23 cellular contexts compared by ENCODE assay signal in the genomic region with DNA sequence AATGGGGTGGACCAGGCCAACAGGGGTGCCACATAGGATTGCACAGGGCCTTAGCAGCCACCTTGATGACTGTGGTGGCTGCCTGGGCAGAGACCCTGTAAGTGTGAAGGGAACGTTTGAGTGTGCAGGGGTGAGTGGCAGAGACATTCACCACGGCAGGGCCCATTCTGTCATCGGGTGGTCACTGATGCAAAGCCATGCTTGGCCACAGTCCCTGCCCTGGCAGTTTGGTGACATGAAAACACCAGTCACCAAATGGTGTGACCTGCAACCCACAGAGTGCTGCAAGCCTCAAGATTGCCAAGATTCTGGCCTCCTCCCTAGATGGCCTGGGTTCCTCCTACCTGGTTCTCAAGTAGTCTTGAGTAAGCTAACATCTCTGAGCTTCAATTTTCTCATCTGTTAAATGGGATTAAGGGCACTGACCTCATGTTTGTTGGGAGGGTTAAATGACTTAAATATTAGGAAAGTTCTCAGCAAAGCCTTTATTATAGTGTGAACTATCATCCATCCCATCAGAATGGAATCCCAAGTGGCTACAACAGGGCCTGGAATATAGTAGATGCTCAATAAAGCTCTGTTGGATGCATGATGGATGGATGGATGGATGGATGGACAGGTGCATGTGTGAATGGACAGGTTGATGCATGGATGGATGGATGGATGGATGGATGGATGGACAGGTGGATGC.
"Had no signal": no experiment of that assay in that cellular context is flagged by ENCODE, and none has a peak within 500 bp of the region (broad histone marks: within the 10 kb centered on the region; RNA-seq: fewer than 3 reads in every experiment).

No MANE protein-coding gene starts in this region.

- ATAC-seq: gastrocnemius medialis, heart right ventricle, left cardiac atrium, left lung, left ventricle myocardium superior, lower lobe of right lung, mucosa of descending colon had no signal

- DNase-seq: dermis blood vessel endothelial cell; dorsolateral prefrontal cortex; effector CD4-positive, alpha-beta T cell; effector memory CD4-positive, alpha-beta T cell; foreskin melanocyte; gastrocnemius medialis; glutamatergic neuron; head of caudate nucleus; heart right ventricle; hippocampal formation; left cardiac atrium; left lung; left ventricle myocardium superior; lower lobe of right lung; mesenchymal stem cell; mucosa of descending colon; naive B cell had no signal

- H3K9me3 ChIP-seq: esophagus muscularis mucosa, gastrocnemius medialis, heart right ventricle, left lung, lower lobe of right lung, mucosa of descending colon had no signal

- FAIRE-seq: colon, endothelial cell of umbilical vein, islet of Langerhans, keratinocyte had no signal

- H3K4me1 ChIP-seq: esophagus muscularis mucosa, left lung, lower lobe of right lung had no signal

- H3K27ac ChIP-seq: coronary artery, esophagus muscularis mucosa, gastrocnemius medialis, heart right ventricle, left lung, lower lobe of right lung had no signal

- H3K4me3 ChIP-seq: coronary artery, dorsolateral prefrontal cortex, esophagus muscularis mucosa, gastrocnemius medialis, heart right ventricle, left lung, lower lobe of right lung, mucosa of descending colon had no signal

- H3K27me3 ChIP-seq: dorsolateral prefrontal cortex, esophagus muscularis mucosa, gastrocnemius medialis, heart right ventricle, left lung had no signal

- H3K36me3 ChIP-seq: gastrocnemius medialis, heart right ventricle, left lung, lower lobe of right lung had no signal
